Comparison of ENCODE assay signal across 8 cellular contexts in genomic region chr11:1827095-1827797, GRCh38. TPM values are rescaled to one million over a fixed set of nuclear protein-coding genes. Genes with fewer than 3 reads are reported as not detected.
DNase-seq lines count a peak whose midpoint lies in the region; ATAC-seq and TF ChIP-seq lines count a peak whose summit lies in the region.

No MANE protein-coding gene starts in this region.

- H3K4me1 ChIP-seq in mammary epithelial cell (ENCODE audit: insufficient read depth, low read length) (peaks cover 66% of the 10 kb centered on the region), mesenchymal stem cell (ENCODE audit: control insufficient read depth, insufficient read depth, low read depth, low read length) (peaks cover 70% of the 10 kb centered on the region), esophagus squamous epithelium (peaks cover 19 to 97% (median 32%) of the 10 kb centered on the region in 3 donors)

- H2BK5ac ChIP-seq in mesenchymal stem cell (ENCODE audit: low read depth, low read length, poor library complexity, severe bottlenecking): peak overlapping the region; percentile 47

- H2BK12ac ChIP-seq in mesenchymal stem cell (ENCODE audit: low read length in 2 of 2): peak overlapping the region; percentile 7

- H3K4me2 ChIP-seq in mammary epithelial cell (ENCODE audit: insufficient read depth, low read depth, low read length): peak overlapping the region; percentile 81
- peak overlapping the region; percentile 1 for H3K4me2 ChIP-seq in mesenchymal stem cell (ENCODE audit: low read length, poor library complexity, severe bottlenecking)

- no peak for TF ChIP-seq CTCF in mammary epithelial cell (conservative IDR thresholded peaks at IDR 0.05 in 1 of 2, IDR thresholded peaks at IDR 0.05 in 1 of 2; ENCODE audit: extremely low read depth in 1 of 2, insufficient read depth in 1 of 2, low read depth in 1 of 2, low read length in 2 of 2)
- TF ChIP-seq CTCF in esophagus squamous epithelium (IDR thresholded peaks at IDR 0.05): no peak

- peak overlapping the region; percentile 52 for H3K9ac ChIP-seq in mammary epithelial cell (ENCODE audit: insufficient read depth, low read length)
- no peak overlapping the region for H3K9ac ChIP-seq in mesenchymal stem cell (ENCODE audit: low read length)

- no peak overlapping the region for H3K14ac ChIP-seq in mesenchymal stem cell (ENCODE audit: low read length in 2 of 2)

- H2BK15ac ChIP-seq in mesenchymal stem cell (ENCODE audit: low read depth, poor library complexity, severe bottlenecking): no peak overlapping the region

- no peak overlapping the region for H3K23ac ChIP-seq in mesenchymal stem cell (ENCODE audit: low read length in 2 of 2)

- no TSS peak for BruUV-seq in mammary epithelial cell (replicated peaks; lab: Mats Ljungman, UMichigan)

- no peaks in the 10 kb centered on the region for H3K27me3 ChIP-seq in mammary epithelial cell (ENCODE audit: insufficient read depth, low read length)
- peaks cover 0 to 53% of the 10 kb centered on the region in 2 experiments for H3K27me3 ChIP-seq in mesenchymal stem cell (ENCODE audit: control insufficient read depth in 1 of 2, insufficient read depth in 1 of 2, low read length in 2 of 2)
- H3K27me3 ChIP-seq in esophagus squamous epithelium: peaks cover 0 to 49% (median 0%) of the 10 kb centered on the region in 4 donors

- H3K27ac ChIP-seq in mammary epithelial cell (ENCODE audit: insufficient read depth, low read depth, low read length) (peak overlapping the region; percentile 82), mesenchymal stem cell (ENCODE audit: low read length, poor library complexity, severe bottlenecking) (peak overlapping the region; percentile 51), esophagus squamous epithelium (peak overlapping the region in 1 of 4 donors; percentile 47)

- peak overlapping the region; percentile 20 for H4K91ac ChIP-seq in mesenchymal stem cell (ENCODE audit: low read length)

- intact Hi-C loops in mammary epithelial cell (cut with micrococcal nuclease): no loop called here
- intact Hi-C loops in esophagus squamous epithelium (cut with DNase I): no loop called here

- no peak overlapping the region for H2BK120ac ChIP-seq in mesenchymal stem cell (ENCODE audit: low read depth, low read length)

- no peak overlapping the region for H3K4ac ChIP-seq in mesenchymal stem cell (ENCODE audit: low read depth in 1 of 2, low read length in 2 of 2)

- H3K79me2 ChIP-seq in mammary epithelial cell (ENCODE audit: insufficient read depth, low read length): no peaks in the 10 kb centered on the region

- no peaks in the 10 kb centered on the region for H4K20me1 ChIP-seq in mammary epithelial cell (ENCODE audit: insufficient read depth, low read length)

- H3K4me3 ChIP-seq in mammary epithelial cell (replicated peaks in 1 of 3; ENCODE audit: insufficient read depth in 1 of 3, low read depth in 2 of 3, low read length in 3 of 3): no peak overlapping the region
- H3K4me3 ChIP-seq in mesenchymal stem cell (ENCODE audit: insufficient read depth in 1 of 2, low read depth in 1 of 2, low read length in 2 of 2): no peak overlapping the region
- H3K4me3 ChIP-seq in esophagus squamous epithelium: no peak overlapping the region

- no peaks in the 10 kb centered on the region for H3K9me3 ChIP-seq in mammary epithelial cell (replicated peaks; ENCODE audit: insufficient read depth, low read length)
- H3K9me3 ChIP-seq in mesenchymal stem cell (ENCODE audit: control insufficient read depth, low read length): no peaks in the 10 kb centered on the region
- no peaks in the 10 kb centered on the region for H3K9me3 ChIP-seq in esophagus squamous epithelium

- dilution Hi-C loops in mammary epithelial cell (cut with HindIII; ENCODE audit: low sequenced_read_pairs): no loop called here

- no peaks in the 10 kb centered on the region for H3K79me1 ChIP-seq in mesenchymal stem cell (replicated peaks; ENCODE audit: low read length, poor library complexity, severe bottlenecking)

- DNase-seq in AG08396 (ENCODE audit: low spot score): peak; percentile 87
- DNase-seq in NCI-H2029 (lab: John Stamatoyannopoulos, UW): peak; percentile 84
- DNase-seq in mammary epithelial cell: peak; percentile 89
- DNase-seq in mesenchymal stem cell: peak; percentile 50
- DNase-seq in NOMO-1 treated with dmso at 0.1 percent for 144 hours (lab: John Stamatoyannopoulos, UW; ENCODE audit: unreplicated experiment): no peak
- no peak for DNase-seq in esophagus squamous epithelium (lab: John Stamatoyannopoulos, UW)

- peak overlapping the region in 1 of 2 experiments; percentile 69 for H3K18ac ChIP-seq in mesenchymal stem cell (ENCODE audit: low read depth in 1 of 2, low read length in 2 of 2)

- H4K8ac ChIP-seq in mesenchymal stem cell (ENCODE audit: low read length): peak overlapping the region; percentile 5

- CTCF ChIA-PET in mammary epithelial cell (lab: Charles Lee; ENCODE audit: low non-redundant PET): interaction anchor here (0.6 kb wide), 1 partner anchor 277 kb away, joined by 9 read pairs; no protein-coding TSS in a partner anchor

- H2AK5ac ChIP-seq in mesenchymal stem cell (ENCODE audit: low read length, severe bottlenecking): peak overlapping the region; percentile 67

- H2AFZ ChIP-seq in mammary epithelial cell (ENCODE audit: low read depth, low read length) (peak overlapping the region; percentile 19), mesenchymal stem cell (ENCODE audit: low read depth, low read length) (no peak overlapping the region)

- WGBS in mammary epithelial cell (ENCODE audit: low coverage, missing lambda C conversion rate): 2% methylated on average over 16 of the region's 26 CpGs
- WGBS in mesenchymal stem cell: 77% methylated on average over 26 of the region's 26 CpGs
- WGBS in esophagus squamous epithelium, 2 donors: 54 to 61% methylated on average over 9 to 15 of the region's 26 CpGs

- ATAC-seq in HG03097 (IDR thresholded peaks at IDR 0.05; ENCODE audit: low FRiP score, unreplicated experiment): no peak
- no peak for ATAC-seq in HG02870 (IDR thresholded peaks at IDR 0.05; ENCODE audit: unreplicated experiment)

- H3K36me3 ChIP-seq in mammary epithelial cell (ENCODE audit: insufficient read depth, low read length): no peaks in the 10 kb centered on the region
- no peaks in the 10 kb centered on the region for H3K36me3 ChIP-seq in mesenchymal stem cell (ENCODE audit: control insufficient read depth in 1 of 2, insufficient read depth in 2 of 2, low read depth in 1 of 2, low read length in 2 of 2)
- no peaks in the 10 kb centered on the region for H3K36me3 ChIP-seq in esophagus squamous epithelium

- TF ChIP-seq POLR2A in esophagus squamous epithelium (IDR thresholded peaks at IDR 0.05): no peak

- in situ Hi-C loops in mammary epithelial cell (cut with MboI; ENCODE audit: low sequenced_read_pairs in 2 of 2): no loop called here

RNA-seq across cellular contexts. Expression of gene SYT8, which starts 7.5 kb away (rescaled TPM):
- total RNA-seq in mammary epithelial cell (100 to 1,000 TPM; 103 to 209 TPM), esophagus squamous epithelium (100 to 1,000 TPM in 1 of 4 donors, 10 to 100 TPM in 3; 28.7 to 110 (median 69.3) TPM)
- 57.2 TPM for polyA plus RNA-seq in mammary epithelial cell
- polyA minus RNA-seq in mammary epithelial cell: 4.9 TPM
- not detected for polyA plus RNA-seq in mesenchymal stem cell (2013, experiment 1 of 2)
- not detected for polyA plus RNA-seq in mesenchymal stem cell (2013, experiment 2 of 2)

RNA-seq across cellular contexts. Expression of gene TNNI2, which starts 11.5 kb away (rescaled TPM):
- 10 to 100 TPM in 1 of 2 donors, 1 to 10 TPM in 1; 8.8 to 44.7 TPM for total RNA-seq in mammary epithelial cell
- 34.8 TPM for polyA plus RNA-seq in mammary epithelial cell
- polyA minus RNA-seq in mammary epithelial cell: 4.3 TPM
- not detected for polyA plus RNA-seq in mesenchymal stem cell (2013, experiment 1 of 2)
- 0.07 TPM for polyA plus RNA-seq in mesenchymal stem cell (2013, experiment 2 of 2)
- total RNA-seq in esophagus squamous epithelium: 10 to 100 TPM in 3 of 4 donors, not detected in 1; 14.7 to 23.8 (median 15.0) TPM

RNA-seq across cellular contexts. Expression of gene LSP1, which starts 25.6 kb away (rescaled TPM):
- total RNA-seq in mammary epithelial cell (1 to 10 TPM in 1 of 2 donors, under 1 TPM in 1; 0.17 to 2.0 TPM), esophagus squamous epithelium (10 to 100 TPM; 23.3 to 75.9 (median 46.4) TPM)
- polyA plus RNA-seq in mammary epithelial cell: not detected
- polyA minus RNA-seq in mammary epithelial cell: not detected
- polyA plus RNA-seq in mesenchymal stem cell (2013, experiment 1 of 2): 1.3 TPM
- 1.3 TPM for polyA plus RNA-seq in mesenchymal stem cell (2013, experiment 2 of 2)

Comparison
In these comparisons a context has a peak if more than half of its experiments do, and no peak if none do; other contexts are left out.
1. DNase-seq: peak in AG08396 (single experiment), NCI-H2029 (single experiment), mammary epithelial cell (single experiment) and mesenchymal stem cell (single experiment); none in NOMO-1 treated with dmso at 0.1 percent for 144 hours (single experiment) and esophagus squamous epithelium (single experiment).
2. RNA of gene LSP1, which starts 25.6 kb away (total RNA-seq): 23.3 to 75.9 TPM in esophagus squamous epithelium; 0.17 to 2.0 TPM in mammary epithelial cell; every median in the first group is over 4 times any median in the second.